Comparison of ENCODE assay signal across 8 cellular contexts in the genomic region with DNA sequence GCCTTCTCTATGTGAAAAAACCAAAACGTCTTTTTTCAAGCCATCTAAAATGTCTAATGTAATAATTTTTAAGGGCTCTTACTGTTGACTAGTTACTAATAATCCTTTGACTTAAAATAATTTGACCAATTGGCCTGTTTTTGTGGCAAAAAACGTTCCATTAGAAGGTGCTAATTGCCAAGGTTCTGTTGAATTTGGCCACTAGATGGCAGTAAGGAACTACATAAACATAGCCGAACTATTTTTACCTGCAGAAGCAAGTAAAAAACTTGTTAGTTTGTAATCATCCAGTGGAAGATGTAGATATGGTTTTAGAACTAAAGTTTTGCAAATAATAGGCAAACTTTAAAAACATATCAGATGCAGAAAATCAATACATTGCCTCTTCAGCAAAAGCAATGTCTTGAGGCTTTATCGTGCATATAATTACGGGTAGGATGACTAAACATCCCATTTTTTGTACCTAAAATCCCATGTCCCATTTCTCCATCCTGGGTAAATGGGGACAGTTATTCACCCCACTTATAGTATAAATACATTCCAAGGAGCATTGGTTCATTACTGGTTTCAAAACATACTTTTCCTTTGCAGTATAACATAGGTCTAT. TPM values are rescaled to one million over a fixed set of nuclear protein-coding genes. Genes with fewer than 3 reads are reported as not detected.
DNase-seq lines count a peak whose midpoint lies in the region; ATAC-seq and TF ChIP-seq lines count a peak whose summit lies in the region.

No MANE protein-coding gene starts in this region.

- H3K36me3 ChIP-seq in PC-3 (ENCODE audit: low read depth, low read length), result no peaks in the 10 kb centered on the region

- DNase-seq in NCI-H526 (lab: John Stamatoyannopoulos, UW), result peak; percentile 15 to 66
- DNase-seq in NCI-H526 treated with DMSO at 0.1 percent for 48 hours (lab: John Stamatoyannopoulos, UW), result no peak
- peak; percentile 78 for DNase-seq in PC-3
- peak; percentile 35 to 39 (median 35) for DNase-seq in effector memory CD8-positive, alpha-beta T cell
- DNase-seq in mucosa of gallbladder (ENCODE audit: low spot score), result peak; percentile 39
- no peak for DNase-seq in HK-2 (ENCODE audit: unreplicated experiment)

- no peak overlapping the region for H3K4me3 Mint-ChIP-seq in effector memory CD8-positive, alpha-beta T cell

- no peaks in the 10 kb centered on the region for H3K9me3 Mint-ChIP-seq in effector memory CD8-positive, alpha-beta T cell

- H3K27me3 ChIP-seq in PC-3 (ENCODE audit: low read length), result no peaks in the 10 kb centered on the region

- H2AFZ ChIP-seq in PC-3 (ENCODE audit: low read length), result no peak overlapping the region

- no peak overlapping the region for H3K27ac Mint-ChIP-seq in effector memory CD8-positive, alpha-beta T cell

- no peaks in the 10 kb centered on the region for H3K79me2 ChIP-seq in PC-3 (ENCODE audit: low read length)

- H3K27me3 Mint-ChIP-seq in effector memory CD8-positive, alpha-beta T cell, result peaks cover 46 to 58% of the 10 kb centered on the region in 2 donors

- H3K4me3 ChIP-seq in PC-3 (ENCODE audit: low read length), result no peak overlapping the region

- no peak overlapping the region for H3K9ac ChIP-seq in PC-3 (ENCODE audit: low read length)

- H3K36me3 Mint-ChIP-seq in effector memory CD8-positive, alpha-beta T cell (ENCODE audit: insufficient read depth), result no peaks in the 10 kb centered on the region

- ATAC-seq in HG02885 (IDR thresholded peaks at IDR 0.05; ENCODE audit: poor library complexity, unreplicated experiment) (peak; percentile 64), PC-3 (peak; percentile 20; the same call in 1 of the 2 replicates), HG03469 (IDR thresholded peaks at IDR 0.05; ENCODE audit: unreplicated experiment) (no peak)
- ATAC-seq in effector memory CD8-positive, alpha-beta T cell (replicated peaks), result no peak

- no peak overlapping the region; the same call in 1 of the 2 replicates for H3K4me2 ChIP-seq in PC-3 (ENCODE audit: low read length)

- BruUV-seq in PC-3 (replicated peaks; lab: Mats Ljungman, UMichigan), result no TSS peak

- H3F3A ChIP-seq in PC-3 (ENCODE audit: low read length, unreplicated experiment), result no peaks in the 10 kb centered on the region

- no peaks in the 10 kb centered on the region for H3K9me3 ChIP-seq in PC-3 (ENCODE audit: low read length)

- peaks cover 36% of the 10 kb centered on the region for H3K4me1 ChIP-seq in PC-3 (ENCODE audit: insufficient read depth, low read length)

- intact Hi-C loops in PC-3 (cut with micrococcal nuclease), result loop anchor here (1.0 kb wide), 2 partner anchors 173 to 239 kb away; no protein-coding TSS in a partner anchor

- H3K27ac ChIP-seq in PC-3 (ENCODE audit: low read length), result no peak overlapping the region

- H3K4me1 Mint-ChIP-seq in effector memory CD8-positive, alpha-beta T cell (ENCODE audit: low read depth in 2 of 2), result no peaks in the 10 kb centered on the region

- TF ChIP-seq CTCF in PC-3 (conservative IDR thresholded peaks at IDR 0.05; ENCODE audit: low read depth, low read length), result peak; percentile 91

- POLR2A ChIA-PET in PC-3 (lab: Charles Lee; ENCODE audit: unreplicated experiment), result no interaction called here

- CTCF ChIA-PET in PC-3 (lab: Charles Lee), result interaction anchor here (0.7 kb wide), 2 partner anchors 21 to 173 kb away, joined by 3 to 7 read pairs; no protein-coding TSS in a partner anchor

- no peaks in the 10 kb centered on the region for H3K9me2 ChIP-seq in PC-3 (replicated peaks; ENCODE audit: low read length)

- H4K20me1 ChIP-seq in PC-3 (ENCODE audit: low read length), result no peaks in the 10 kb centered on the region

RNA-seq across cellular contexts. Expression of gene PROM1, which starts 57.6 kb away (rescaled TPM):
- total RNA-seq in PC-3 (2014; rRNA removed), result not detected in 2 replicates
- total RNA-seq in mucosa of gallbladder, result 40.8 TPM

Comparison
In these comparisons a context has a peak if more than half of its experiments do, and no peak if none do; other contexts are left out.
1. DNase-seq: peak in NCI-H526 (2 of 2), PC-3 (single experiment), effector memory CD8-positive, alpha-beta T cell (3 of 3) and mucosa of gallbladder (single experiment); none in NCI-H526 treated with DMSO at 0.1 percent for 48 hours (single experiment) and HK-2 (single experiment).
2. ATAC-seq: peak in HG02885 (single experiment) and PC-3 (single experiment); none in effector memory CD8-positive, alpha-beta T cell (single experiment) and HG03469 (single experiment).
3. RNA of gene PROM1, which starts 57.6 kb away (total RNA-seq): 40.8 TPM in mucosa of gallbladder (single experiment); not detected in PC-3; every median in the first group is over 10 times any median in the second.